ENCODE assay signal across 8 cellular contexts in genomic region chr2:190880374-190881073, GRCh38. TPM values are rescaled to one million over a fixed set of nuclear protein-coding genes. Genes with fewer than 3 reads are reported as not detected.
DNase-seq lines count a peak whose midpoint lies in the region; ATAC-seq and TF ChIP-seq lines count a peak whose summit lies in the region.

Gene GLS, plus strand, starts transcription at chr2:190880821. Its CDS starts 264 bp downstream, at chr2:190881085.

- POLR2A ChIA-PET in CD8-positive, alpha-beta T cell (lab: Charles Lee), result interaction anchor here (0.6 to 4.1 kb wide), 24 partner anchors 10 to 1118 kb away, joined by 3 to 38 read pairs (median 5); partner anchors contain the start of genes NABP1, NEMP2, OSGEPL1 and STAT1

- no peaks in the 10 kb centered on the region for H3K27me3 Mint-ChIP-seq in CD8-positive, alpha-beta T cell (ENCODE audit: low read depth)

- H3K36me3 ChIP-seq in CD8-positive, alpha-beta T cell (ENCODE audit: insufficient read depth, low read length), result no peaks in the 10 kb centered on the region
- no peaks in the 10 kb centered on the region for H3K36me3 ChIP-seq in lung (ENCODE audit: control insufficient read depth in 2 of 2, insufficient read depth in 2 of 2, low read length in 2 of 2)

- H3K4me3 Mint-ChIP-seq in CD8-positive, alpha-beta T cell, result peak within 1 kb of the TSS; percentile 98

- CTCF ChIA-PET in CD8-positive, alpha-beta T cell (lab: Charles Lee), result interaction anchor here (1.0 to 12.2 kb wide), 3 partner anchors 11 to 67 kb away, joined by 3 to 70 read pairs (median 4); no protein-coding TSS in a partner anchor

- H3K9me3 Mint-ChIP-seq in CD8-positive, alpha-beta T cell, result no peaks in the 10 kb centered on the region

- peak; percentile 75 for ATAC-seq in CD8-positive, alpha-beta T cell
- peak; percentile 65 for ATAC-seq in GM19467 (IDR thresholded peaks at IDR 0.05; ENCODE audit: unreplicated experiment)
- ATAC-seq in lung (ENCODE audit: insufficient read depth, low FRiP score), result peak; percentile 91

- H3K36me3 Mint-ChIP-seq in CD8-positive, alpha-beta T cell, result peaks cover 26% of the 10 kb centered on the region

- H3K27ac ChIP-seq in CD8-positive, alpha-beta T cell (ENCODE audit: low read depth, low read length), result peak within 1 kb of the TSS; percentile 94
- H3K27ac ChIP-seq in lung (ENCODE audit: low read depth in 1 of 2, low read length in 1 of 2), result peak within 1 kb of the TSS; percentile 95 to 97

- WGBS in lung, 2 donors, result 0 to 1% methylated on average over 42 to 54 of the region's 54 CpGs

- peaks cover 50% of the 10 kb centered on the region for H3K4me1 ChIP-seq in CD8-positive, alpha-beta T cell (ENCODE audit: insufficient read depth, low read length)
- H3K4me1 ChIP-seq in lung (ENCODE audit: control insufficient read depth in 2 of 2, insufficient read depth in 2 of 2, low read length in 2 of 2), result peaks cover 0 to 5% of the 10 kb centered on the region in 2 donors

- no peak for TF ChIP-seq CTCF in CD8-positive, alpha-beta T cell (IDR thresholded peaks at IDR 0.05)
- TF ChIP-seq CTCF in lung (IDR thresholded peaks at IDR 0.05; ENCODE audit: control extremely low read depth, extremely low read depth), result no peak

- no peaks in the 10 kb centered on the region for H3K27me3 ChIP-seq in CD8-positive, alpha-beta T cell (ENCODE audit: insufficient read depth, low read length)
- H3K27me3 ChIP-seq in lung (ENCODE audit: control insufficient read depth, insufficient read depth), result no peaks in the 10 kb centered on the region

- H3K9me3 ChIP-seq in CD8-positive, alpha-beta T cell (ENCODE audit: low read length), result no peaks in the 10 kb centered on the region
- no peaks in the 10 kb centered on the region for H3K9me3 ChIP-seq in lung (ENCODE audit: control insufficient read depth in 2 of 2, insufficient read depth in 1 of 2, low read length in 1 of 2)

- intact Hi-C loops in CD8-positive, alpha-beta T cell (cut with DNase I, micrococcal nuclease), result loop anchor here (1.0 to 10.0 kb wide), 16 partner anchors 30 to 1438 kb away; partner anchors contain the start of genes ASNSD1 (in 2 of the 2), MFSD6 (in 1 of the 2), NABP1 (in 1 of the 2) and NEMP2 (in 1 of the 2)

- H3K27ac Mint-ChIP-seq in CD8-positive, alpha-beta T cell, result peak within 1 kb of the TSS; percentile 99

- peak; percentile 93 to 97 (median 96) for DNase-seq in CD8-positive, alpha-beta T cell
- peak; percentile 83 for DNase-seq in HS-27A (ENCODE audit: low read depth)
- DNase-seq in NK-92 (lab: John Stamatoyannopoulos, UW; ENCODE audit: unreplicated experiment), result peak; percentile 80
- DNase-seq in activated CD8-positive, alpha-beta memory T cell treated with anti-CD3 and anti-CD28 coated beads for 1 hour (ENCODE audit: extremely low read depth in 1 of 2, low read depth in 1 of 2), result peak; percentile 90 to 95
- peak; percentile 94 for DNase-seq in effector CD4-positive, alpha-beta T cell
- DNase-seq in lung (ENCODE audit: low spot score), result peak; percentile 97
- DNase-seq in stimulated activated CD4-positive, alpha-beta T cell treated with anti-CD3 and anti-CD28 coated beads, TNF-alpha, amount 100 ng/mL, for 4 hours (ENCODE audit: low read depth in 3 of 3), result peak; percentile 85 to 92 (median 91)

- H3K4me1 Mint-ChIP-seq in CD8-positive, alpha-beta T cell (ENCODE audit: low read depth), result peaks cover 50% of the 10 kb centered on the region

- peak within 1 kb of the TSS; percentile 95 for H3K4me3 ChIP-seq in CD8-positive, alpha-beta T cell (ENCODE audit: low read depth, low read length)
- peak within 1 kb of the TSS; percentile 98 for H3K4me3 ChIP-seq in lung

RNA-seq across cellular contexts. Expression of gene GLS, which starts in this region (rescaled TPM):
- total RNA-seq in CD8-positive, alpha-beta T cell, result 100 to 1,000 TPM; 254 to 265 TPM
- total RNA-seq in lung, result 100 to 1,000 TPM; 145 to 318 TPM
- polyA plus RNA-seq in lung, result 10 to 100 TPM; 31.1 to 62.7 TPM

Comparison
In these comparisons a context has a peak if more than half of its experiments do, and no peak if none do; other contexts are left out.
1. Peak in every context shown above with its lines: DNase-seq, ATAC-seq, H3K4me3 ChIP-seq and H3K27ac ChIP-seq.